8 cellular contexts compared by ENCODE assay signal in the genomic region with DNA sequence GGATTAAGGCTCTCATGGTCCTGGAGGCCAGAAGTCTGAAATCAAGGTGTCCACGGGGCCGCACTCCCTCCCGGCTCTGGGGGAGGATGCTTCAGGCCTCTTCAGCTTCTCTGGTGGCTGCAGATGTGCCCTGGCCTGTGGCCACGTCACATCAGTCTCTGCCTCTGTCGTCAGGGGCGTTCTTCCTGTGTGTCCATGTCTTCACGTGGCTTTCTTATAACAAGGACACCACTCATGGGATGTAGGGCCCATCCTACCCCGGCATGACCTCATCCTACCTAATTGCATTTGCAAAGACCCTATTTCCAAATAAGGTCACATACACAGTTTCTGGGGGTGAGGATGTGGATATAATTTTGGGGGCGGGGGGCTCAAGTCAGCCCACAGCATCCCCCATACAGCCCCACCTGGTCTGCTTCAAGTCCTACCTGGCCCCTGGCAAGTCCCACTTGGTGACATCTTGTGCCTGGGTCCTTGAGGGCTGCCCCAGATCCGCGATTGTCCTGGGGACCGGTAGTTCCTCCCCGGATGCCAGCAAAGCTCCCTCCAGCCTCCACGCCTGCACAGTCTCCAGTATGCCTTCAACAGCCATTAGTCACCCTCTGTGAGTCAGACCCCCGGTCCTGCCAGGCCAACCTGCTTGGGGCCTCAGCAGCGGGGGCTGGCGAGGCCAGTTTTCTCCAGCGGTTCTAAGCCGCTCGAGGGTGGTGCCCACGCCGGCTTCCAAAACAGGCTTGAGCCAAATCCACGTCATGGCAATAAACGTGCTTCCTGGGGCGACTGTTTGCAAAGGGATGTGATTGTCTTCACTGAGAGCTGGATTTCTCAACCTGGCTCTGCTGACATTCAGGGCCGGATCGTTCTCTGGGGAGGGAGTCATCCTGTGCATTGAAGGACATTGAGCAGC. TPM values are rescaled to one million over a fixed set of nuclear protein-coding genes. Genes with fewer than 3 reads are reported as not detected.
A peak's percentile ranks its signal among the peaks of the same experiment; 100 is the strongest.
DNase-seq lines count a peak whose midpoint lies in the region; ATAC-seq and TF ChIP-seq lines count a peak whose summit lies in the region.

No MANE protein-coding gene starts in this region.

- H3K27me3 ChIP-seq in fibroblast of lung (ENCODE audit: control insufficient read depth, insufficient read depth, low read length) = no peaks in the 10 kb centered on the region

- peaks cover 85% of the 10 kb centered on the region for H3K36me3 Mint-ChIP-seq in activated T-cell treated with anti-CD3 and anti-CD28 coated beads, Interleukin-2, amount 50 U/mL, for 24 hours (ENCODE audit: low read depth)
- peaks cover 12% of the 10 kb centered on the region for H3K36me3 Mint-ChIP-seq in natural killer cell treated with Interleukin-12 subunit alpha and Interleukin-12 subunit beta and Interleukin-15 and Interleukin-18, amount 100 ng/mL, for 72 hours

- H3K4me2 ChIP-seq in fibroblast of lung (ENCODE audit: extremely low read depth, insufficient read depth, low read length) = peak overlapping the region; percentile 75

- ATAC-seq in SK-N-SH treated with all-trans-retinoic acid at 6 μM for 48 hours (peak; percentile 98), HG02588 (IDR thresholded peaks at IDR 0.05; ENCODE audit: unreplicated experiment) (no peak)
- ATAC-seq in natural killer cell treated with Interleukin-12 subunit alpha and Interleukin-12 subunit beta and Interleukin-15 and Interleukin-18, amount 100 ng/mL, for 72 hours = peak; percentile 43 to 48

- no peaks in the 10 kb centered on the region for H3K9me3 ChIP-seq in fibroblast of lung (ENCODE audit: control insufficient read depth, insufficient read depth, low read depth, low read length)

- peaks cover 12% of the 10 kb centered on the region for H3K4me1 ChIP-seq in fibroblast of lung (ENCODE audit: control insufficient read depth, extremely low read depth, insufficient read depth, low read length)

- H3K4me1 Mint-ChIP-seq in activated T-cell treated with anti-CD3 and anti-CD28 coated beads, Interleukin-2, amount 50 U/mL, for 24 hours (ENCODE audit: low read depth) = peaks cover 63% of the 10 kb centered on the region
- H3K4me1 Mint-ChIP-seq in natural killer cell treated with Interleukin-12 subunit alpha and Interleukin-12 subunit beta and Interleukin-15 and Interleukin-18, amount 100 ng/mL, for 72 hours (ENCODE audit: low read depth in 2 of 2) = peaks cover 45 to 64% of the 10 kb centered on the region in 2 donors

- no peaks in the 10 kb centered on the region for H4K20me1 ChIP-seq in fibroblast of lung (ENCODE audit: control insufficient read depth, extremely low read depth, insufficient read depth, low read length)

- peak overlapping the region in 1 of 4 experiments; percentile 20 for H3K4me3 ChIP-seq in fibroblast of lung (replicated peaks in 1 of 4; ENCODE audit: control extremely low read depth in 1 of 4, insufficient read depth in 1 of 4, low read depth in 3 of 4, low read length in 4 of 4)

- peaks cover 18% of the 10 kb centered on the region for H3K36me3 ChIP-seq in fibroblast of lung (ENCODE audit: control insufficient read depth, insufficient read depth, low read length)

- peaks cover 72% of the 10 kb centered on the region for H3K79me2 ChIP-seq in fibroblast of lung (ENCODE audit: control insufficient read depth, insufficient read depth, low read length)

- H3K9me3 Mint-ChIP-seq in activated T-cell treated with anti-CD3 and anti-CD28 coated beads, Interleukin-2, amount 50 U/mL, for 24 hours = no peaks in the 10 kb centered on the region
- no peaks in the 10 kb centered on the region for H3K9me3 Mint-ChIP-seq in natural killer cell treated with Interleukin-12 subunit alpha and Interleukin-12 subunit beta and Interleukin-15 and Interleukin-18, amount 100 ng/mL, for 72 hours

- H2AFZ ChIP-seq in fibroblast of lung (ENCODE audit: low read length) = no peak overlapping the region

- DNase-seq in activated T-cell treated with anti-CD3 and anti-CD28 coated beads, Interleukin-2, amount 50 U/mL, for 24 hours = no peak
- DNase-seq in activated T-cell treated with anti-CD3 and anti-CD28 coated beads, Interleukin-2, amount 50 U/mL, for 1 hour = no peak
- DNase-seq in fibroblast of lung (ENCODE audit: low read depth in 2 of 2) = peak; percentile 96 to 97
- DNase-seq in natural killer cell treated with Interleukin-12 subunit alpha and Interleukin-12 subunit beta and Interleukin-15 and Interleukin-18, amount 100 ng/mL, for 72 hours (ENCODE audit: low spot score) = no peak
- DNase-seq in DMS79 treated with DMSO at 0.1 percent for 48 hours (lab: John Stamatoyannopoulos, UW) = no peak
- DNase-seq in NCI-H82 (lab: John Stamatoyannopoulos, UW) = no peak

- no peak for TF ChIP-seq CTCF in fibroblast of lung (conservative IDR thresholded peaks at IDR 0.05 in 1 of 2, IDR thresholded peaks at IDR 0.05 in 1 of 2; ENCODE audit: low read depth in 1 of 2, low read length in 2 of 2)

- peak overlapping the region; percentile 25 for H3K9ac ChIP-seq in fibroblast of lung (ENCODE audit: insufficient read depth, low read length)

- peak overlapping the region; percentile 78 for H3K27ac ChIP-seq in fibroblast of lung (ENCODE audit: insufficient read depth, low read length)

- no peaks in the 10 kb centered on the region for H3K27me3 Mint-ChIP-seq in activated T-cell treated with anti-CD3 and anti-CD28 coated beads, Interleukin-2, amount 50 U/mL, for 24 hours
- H3K27me3 Mint-ChIP-seq in natural killer cell treated with Interleukin-12 subunit alpha and Interleukin-12 subunit beta and Interleukin-15 and Interleukin-18, amount 100 ng/mL, for 72 hours = no peaks in the 10 kb centered on the region

- H3K4me3 Mint-ChIP-seq in activated T-cell treated with anti-CD3 and anti-CD28 coated beads, Interleukin-2, amount 50 U/mL, for 24 hours = no peak overlapping the region
- no peak overlapping the region for H3K4me3 Mint-ChIP-seq in natural killer cell treated with Interleukin-12 subunit alpha and Interleukin-12 subunit beta and Interleukin-15 and Interleukin-18, amount 100 ng/mL, for 72 hours

- peak overlapping the region; percentile 63 for H3K27ac Mint-ChIP-seq in activated T-cell treated with anti-CD3 and anti-CD28 coated beads, Interleukin-2, amount 50 U/mL, for 24 hours
- H3K27ac Mint-ChIP-seq in natural killer cell treated with Interleukin-12 subunit alpha and Interleukin-12 subunit beta and Interleukin-15 and Interleukin-18, amount 100 ng/mL, for 72 hours = peak overlapping the region in 1 of 2 donors; percentile 51

TF ChIP-seq in SK-N-SH treated with all-trans-retinoic acid at 6 μM for 48 hours, 23 proteins besides CTCF, POLR2A, EP300 and RAD21:
- TF ChIP-seq, protein P1, sequence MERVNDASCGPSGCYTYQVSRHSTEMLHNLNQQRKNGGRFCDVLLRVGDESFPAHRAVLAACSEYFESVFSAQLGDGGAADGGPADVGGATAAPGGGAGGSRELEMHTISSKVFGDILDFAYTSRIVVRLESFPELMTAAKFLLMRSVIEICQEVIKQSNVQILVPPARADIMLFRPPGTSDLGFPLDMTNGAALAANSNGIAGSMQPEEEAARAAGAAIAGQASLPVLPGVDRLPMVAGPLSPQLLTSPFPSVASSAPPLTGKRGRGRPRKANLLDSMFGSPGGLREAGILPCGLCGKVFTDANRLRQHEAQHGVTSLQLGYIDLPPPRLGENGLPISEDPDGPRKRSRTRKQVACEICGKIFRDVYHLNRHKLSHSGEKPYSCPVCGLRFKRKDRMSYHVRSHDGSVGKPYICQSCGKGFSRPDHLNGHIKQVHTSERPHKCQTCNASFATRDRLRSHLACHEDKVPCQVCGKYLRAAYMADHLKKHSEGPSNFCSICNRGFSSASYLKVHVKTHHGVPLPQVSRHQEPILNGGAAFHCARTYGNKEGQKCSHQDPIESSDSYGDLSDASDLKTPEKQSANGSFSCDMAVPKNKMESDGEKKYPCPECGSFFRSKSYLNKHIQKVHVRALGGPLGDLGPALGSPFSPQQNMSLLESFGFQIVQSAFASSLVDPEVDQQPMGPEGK (CRISPR knock-in tag; IDR thresholded peaks at IDR 0.05; ENCODE audit: borderline replicate concordance) = peak; percentile 87; the same call in 1 of the 2 replicates
- peak; percentile 15; the same call in 1 of the 2 replicates for TF ChIP-seq ZFP3 (CRISPR knock-in tag; IDR thresholded peaks at IDR 0.05)
- no peak for TF ChIP-seq ESRRG (CRISPR knock-in tag; IDR thresholded peaks at IDR 0.05)
TF ChIP-seq in SK-N-SH treated with all-trans-retinoic acid at 6 μM for 48 hours: peak in this region for 2.

RNA-seq across cellular contexts. Expression of a gene that starts 32.2 kb away (rescaled TPM):
- total RNA-seq in fibroblast of lung = 44.2 and 52.5 TPM in 2 replicates
- polyA plus RNA-seq in fibroblast of lung = 32.5 and 39.5 TPM in 2 replicates
- 64.0 and 66.2 TPM in 2 replicates for polyA plus RNA-seq in fibroblast of lung (2012)
- polyA minus RNA-seq in fibroblast of lung (ENCODE audit: low replicate concordance) = 143 and 156 TPM in 2 replicates
- total RNA-seq in natural killer cell treated with Interleukin-12 subunit alpha and Interleukin-12 subunit beta and Interleukin-15 and Interleukin-18, amount 100 ng/mL, for 72 hours = 100 to 1,000 TPM; 251 to 283 TPM

RNA-seq across cellular contexts. Expression of a gene that starts 32.5 kb away (rescaled TPM):
- total RNA-seq in fibroblast of lung = 2.0 and 2.1 TPM in 2 replicates
- polyA plus RNA-seq in fibroblast of lung = 6.7 and 13.8 TPM in 2 replicates
- 5.0 and 12.2 TPM in 2 replicates for polyA plus RNA-seq in fibroblast of lung (2012)
- polyA minus RNA-seq in fibroblast of lung (ENCODE audit: low replicate concordance) = 2.7 and 6.0 TPM in 2 replicates
- 10 to 100 TPM; 25.6 to 46.1 TPM for total RNA-seq in natural killer cell treated with Interleukin-12 subunit alpha and Interleukin-12 subunit beta and Interleukin-15 and Interleukin-18, amount 100 ng/mL, for 72 hours

Comparison
In these comparisons a context has a peak if more than half of its experiments do, and no peak if none do; other contexts are left out.
1. DNase-seq: peak in fibroblast of lung (2 of 2); none in activated T-cell treated with anti-CD3 and anti-CD28 coated beads, Interleukin-2, amount 50 U/mL, for 24 hours (single experiment), activated T-cell treated with anti-CD3 and anti-CD28 coated beads, Interleukin-2, amount 50 U/mL, for 1 hour (single experiment), natural killer cell treated with Interleukin-12 subunit alpha and Interleukin-12 subunit beta and Interleukin-15 and Interleukin-18, amount 100 ng/mL, for 72 hours (single experiment), DMS79 treated with DMSO at 0.1 percent for 48 hours (single experiment) and NCI-H82 (single experiment).